9 cellular contexts compared by ENCODE assay signal in the genomic region with DNA sequence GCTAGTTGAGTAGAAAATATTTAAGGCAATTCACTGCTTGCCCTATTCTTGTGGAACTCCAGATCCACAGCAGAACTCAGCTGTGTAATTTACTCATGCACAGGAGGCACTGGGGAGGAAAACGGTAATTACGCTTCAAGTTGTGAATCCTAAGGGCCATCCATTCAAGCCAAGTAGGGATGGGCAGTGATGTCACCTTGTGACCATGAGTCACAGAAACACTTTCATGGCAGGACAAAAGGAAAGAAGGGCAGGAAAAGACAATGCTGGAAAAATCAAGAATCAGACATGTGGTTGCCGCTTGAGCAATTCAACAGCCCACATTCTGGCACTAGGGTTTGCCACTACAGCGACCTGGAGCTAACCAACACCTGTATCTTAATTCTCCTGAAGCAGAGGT. TPM values are rescaled to one million over a fixed set of nuclear protein-coding genes. Genes with fewer than 3 reads are reported as not detected.
DNase-seq lines count a peak whose midpoint lies in the region; ATAC-seq and TF ChIP-seq lines count a peak whose summit lies in the region.
"Had no signal": no experiment of that assay in that cellular context is flagged by ENCODE, and none has a peak within 500 bp of the region (broad histone marks: within the 10 kb centered on the region; RNA-seq: fewer than 3 reads in every experiment).

No MANE protein-coding gene starts in this region.

- H4K20me1 ChIP-seq in neural cell (ENCODE audit: insufficient read depth) = no peaks in the 10 kb centered on the region

- no peak for TF ChIP-seq EP300 in neural cell (conservative IDR thresholded peaks at IDR 0.05; ENCODE audit: poor library complexity, severe bottlenecking)

- no peaks in the 10 kb centered on the region for H3K36me3 ChIP-seq in neural cell (ENCODE audit: insufficient read depth, low read length)

- H3K4me3 ChIP-seq in neural cell (ENCODE audit: low read length) = peak overlapping the region; percentile 83

- H3K4me2 ChIP-seq in neural cell (ENCODE audit: low read length) = peak overlapping the region; percentile 68

- H3K79me2 ChIP-seq in neural cell (replicated peaks; ENCODE audit: insufficient read depth, low read length) = peaks cover 16% of the 10 kb centered on the region

- peak overlapping the region; percentile 86 for H3K9ac ChIP-seq in neural cell (ENCODE audit: low read length)

- H3K27me3 ChIP-seq in neural cell (ENCODE audit: insufficient read depth, low read depth, low read length) = no peaks in the 10 kb centered on the region

- no peak for TF ChIP-seq CTCF in neural cell (IDR thresholded peaks at IDR 0.05; ENCODE audit: poor library complexity, severe bottlenecking)

- H3K9me2 ChIP-seq in neural cell (ENCODE audit: insufficient read depth, low read length) = no peaks in the 10 kb centered on the region

- ATAC-seq in HG02610 (IDR thresholded peaks at IDR 0.05; ENCODE audit: unreplicated experiment) = no peak

- TF ChIP-seq RAD21 in neural cell (conservative IDR thresholded peaks at IDR 0.05) = no peak

- no peak overlapping the region for H3K27ac ChIP-seq in neural cell (ENCODE audit: low read length)

- H2AFZ ChIP-seq in neural cell (ENCODE audit: low read depth, low read length) = no peak overlapping the region

- peak; percentile 34 for DNase-seq in ELF-1 (ENCODE audit: low read depth, low spot score)
- peak; percentile 25 for DNase-seq in NCI-H146 treated with DMSO at 0.1 percent for 48 hours (lab: John Stamatoyannopoulos, UW; ENCODE audit: unreplicated experiment)
- DNase-seq in cerebellar cortex (ENCODE audit: low spot score) = peak; percentile 43
- no peak for DNase-seq in SIG-M5 treated with dmso at 0.1 percent for 504 hours (lab: John Stamatoyannopoulos, UW; ENCODE audit: unreplicated experiment)
- no peak for DNase-seq in DMS79 (lab: John Stamatoyannopoulos, UW)
- no peak for DNase-seq in NCI-H510A (lab: John Stamatoyannopoulos, UW)
- DNase-seq: KG1 had no signal

- no peaks in the 10 kb centered on the region for H3K9me3 ChIP-seq in neural cell (ENCODE audit: low read length)

- no peaks in the 10 kb centered on the region for H3F3A ChIP-seq in neural cell (ENCODE audit: insufficient read depth, low read length, poor library complexity, severe bottlenecking)

TF ChIP-seq in neural cell, 6 proteins besides CTCF, POLR2A, EP300 and RAD21:
- TF ChIP-seq, protein P1, sequence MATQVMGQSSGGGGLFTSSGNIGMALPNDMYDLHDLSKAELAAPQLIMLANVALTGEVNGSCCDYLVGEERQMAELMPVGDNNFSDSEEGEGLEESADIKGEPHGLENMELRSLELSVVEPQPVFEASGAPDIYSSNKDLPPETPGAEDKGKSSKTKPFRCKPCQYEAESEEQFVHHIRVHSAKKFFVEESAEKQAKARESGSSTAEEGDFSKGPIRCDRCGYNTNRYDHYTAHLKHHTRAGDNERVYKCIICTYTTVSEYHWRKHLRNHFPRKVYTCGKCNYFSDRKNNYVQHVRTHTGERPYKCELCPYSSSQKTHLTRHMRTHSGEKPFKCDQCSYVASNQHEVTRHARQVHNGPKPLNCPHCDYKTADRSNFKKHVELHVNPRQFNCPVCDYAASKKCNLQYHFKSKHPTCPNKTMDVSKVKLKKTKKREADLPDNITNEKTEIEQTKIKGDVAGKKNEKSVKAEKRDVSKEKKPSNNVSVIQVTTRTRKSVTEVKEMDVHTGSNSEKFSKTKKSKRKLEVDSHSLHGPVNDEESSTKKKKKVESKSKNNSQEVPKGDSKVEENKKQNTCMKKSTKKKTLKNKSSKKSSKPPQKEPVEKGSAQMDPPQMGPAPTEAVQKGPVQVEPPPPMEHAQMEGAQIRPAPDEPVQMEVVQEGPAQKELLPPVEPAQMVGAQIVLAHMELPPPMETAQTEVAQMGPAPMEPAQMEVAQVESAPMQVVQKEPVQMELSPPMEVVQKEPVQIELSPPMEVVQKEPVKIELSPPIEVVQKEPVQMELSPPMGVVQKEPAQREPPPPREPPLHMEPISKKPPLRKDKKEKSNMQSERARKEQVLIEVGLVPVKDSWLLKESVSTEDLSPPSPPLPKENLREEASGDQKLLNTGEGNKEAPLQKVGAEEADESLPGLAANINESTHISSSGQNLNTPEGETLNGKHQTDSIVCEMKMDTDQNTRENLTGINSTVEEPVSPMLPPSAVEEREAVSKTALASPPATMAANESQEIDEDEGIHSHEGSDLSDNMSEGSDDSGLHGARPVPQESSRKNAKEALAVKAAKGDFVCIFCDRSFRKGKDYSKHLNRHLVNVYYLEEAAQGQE (IDR thresholded peaks at IDR 0.05; ENCODE audit: borderline replicate concordance) = no peak
- TF ChIP-seq MXI1 (conservative IDR thresholded peaks at IDR 0.05; ENCODE audit: poor library complexity, severe bottlenecking) (no peak), TAF1 (IDR thresholded peaks at IDR 0.05; ENCODE audit: low read depth) (no peak), SMC3 (conservative IDR thresholded peaks at IDR 0.05; ENCODE audit: poor library complexity) (no peak), EZH2 (IDR thresholded peaks at IDR 0.05; ENCODE audit: borderline replicate concordance, insufficient read depth, low read length, poor library complexity, severe bottlenecking) (no peak), POLR2AphosphoS5 (IDR thresholded peaks at IDR 0.05) (no peak)

RNA-seq across cellular contexts. Expression of a gene that starts 1.4 kb away (rescaled TPM):
- 112 and 123 TPM in 2 replicates for polyA plus RNA-seq in neural cell
- 88.9 and 107 TPM in 2 replicates for polyA minus RNA-seq in neural cell

Comparison
In these comparisons a context has a peak if more than half of its experiments do, and no peak if none do; other contexts are left out.
1. DNase-seq: peak in ELF-1 (single experiment), NCI-H146 treated with DMSO at 0.1 percent for 48 hours (single experiment) and cerebellar cortex (single experiment); none in SIG-M5 treated with dmso at 0.1 percent for 504 hours (single experiment), DMS79 (single experiment) and NCI-H510A (single experiment).